Comparison of ENCODE assay signal across 1 cellular context in the genomic region with DNA sequence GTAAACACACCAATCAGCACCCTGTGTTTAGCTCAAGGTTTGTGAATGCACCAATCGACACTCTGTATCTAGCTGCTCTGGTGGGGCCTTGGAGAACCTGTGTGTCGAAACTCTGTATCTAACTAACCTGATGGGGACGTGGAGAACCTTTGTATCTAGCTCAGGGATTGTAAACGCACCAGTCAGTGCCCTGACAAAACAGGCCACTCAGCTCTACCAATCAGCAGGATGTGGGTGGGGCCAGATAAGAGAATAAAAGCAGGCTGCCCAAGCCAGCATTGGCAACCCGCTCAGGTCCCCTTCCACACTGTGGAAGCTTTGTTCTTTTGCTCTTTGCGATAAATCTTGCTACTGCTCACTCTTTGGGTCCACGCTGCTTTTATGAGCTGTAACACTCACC. TPM values are rescaled to one million over a fixed set of nuclear protein-coding genes. Genes with fewer than 3 reads are reported as not detected.
"Had no signal": no experiment of that assay in that cellular context is flagged by ENCODE, and none has a peak within 500 bp of the region (broad histone marks: within the 10 kb centered on the region; RNA-seq: fewer than 3 reads in every experiment).

No MANE protein-coding gene starts in this region.

RNA-seq across cellular contexts. Expression of a gene that starts 40.4 kb away (rescaled TPM):
- total RNA-seq: mononuclear cell had no signal
